In the genomic region with DNA sequence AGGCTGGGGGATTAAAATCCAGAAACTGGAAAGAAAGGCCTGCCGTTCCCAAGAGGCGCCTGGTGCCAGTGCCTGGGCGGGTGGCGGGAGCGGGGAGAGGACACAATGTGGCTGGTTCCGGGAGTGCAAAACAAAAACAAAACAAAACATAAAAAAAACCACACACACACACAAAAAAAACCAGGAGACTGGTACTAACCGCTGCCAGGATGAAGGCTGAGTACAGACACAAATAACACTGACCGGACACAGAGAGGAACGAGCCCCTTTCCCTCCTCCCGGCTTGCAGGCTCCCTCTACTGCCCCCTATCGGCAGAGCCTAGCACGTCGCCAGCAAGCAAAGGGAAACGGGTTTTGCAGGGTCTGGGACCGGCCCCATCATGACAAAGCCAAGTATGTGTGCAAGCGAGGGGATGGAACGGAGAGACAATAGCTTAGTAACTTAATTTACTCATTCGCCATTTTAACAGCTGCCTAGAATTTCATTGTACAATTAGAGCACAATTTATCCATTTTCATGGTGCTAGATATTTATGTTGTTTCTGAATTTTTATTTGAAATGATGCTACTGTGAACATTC, we compare ENCODE assay signal across 8 cellular contexts. TPM values are rescaled to one million over a fixed set of nuclear protein-coding genes. Genes with fewer than 3 reads are reported as not detected.
DNase-seq lines count a peak whose midpoint lies in the region; ATAC-seq, FAIRE-seq and TF ChIP-seq lines count a peak whose summit lies in the region.

No MANE protein-coding gene starts in this region.

- no peaks in the 10 kb centered on the region for H3K9me3 ChIP-seq in keratinocyte (ENCODE audit: control insufficient read depth, low read depth, low read length)

- TF ChIP-seq CTCF in WTC11 (IDR thresholded peaks at IDR 0.05), result peak; percentile 96
- TF ChIP-seq CTCF in keratinocyte (optimal IDR thresholded peaks at IDR 0.05 in 1 of 3, IDR thresholded peaks at IDR 0.05 in 1 of 3, conservative IDR thresholded peaks at IDR 0.05 in 1 of 3; ENCODE audit: extremely low read depth in 1 of 3, insufficient read depth in 2 of 3, low read length in 3 of 3), result peak; percentile 91 to 97 (median 97)

- dilution Hi-C loops in keratinocyte (cut with MboI; ENCODE audit: extremely low pct_ligation_motif_present, low sequenced_read_pairs), result no loop called here

- peak overlapping the region; percentile 23 to 51 (median 29) for H3K4me3 ChIP-seq in keratinocyte (ENCODE audit: control insufficient read depth in 2 of 3, extremely low read depth in 1 of 3, insufficient read depth in 2 of 3, low read depth in 1 of 3, low read length in 3 of 3)

- FAIRE-seq in GM12892 (lab: Jason Lieb, UNC) (peak; percentile 96), keratinocyte (lab: Jason Lieb, UNC) (peak; percentile 13)

- H3K27me3 ChIP-seq in keratinocyte (ENCODE audit: control insufficient read depth, extremely low read depth, insufficient read depth, low read length), result no peaks in the 10 kb centered on the region

- H3K36me3 Mint-ChIP-seq in WTC11, result no peaks in the 10 kb centered on the region

- no peaks in the 10 kb centered on the region for H3K79me2 ChIP-seq in keratinocyte (ENCODE audit: control insufficient read depth, insufficient read depth, low read length)

- peaks cover 5% of the 10 kb centered on the region for H3K4me1 ChIP-seq in keratinocyte (ENCODE audit: control insufficient read depth, extremely low read depth, insufficient read depth, low read length)

- peaks cover 4% of the 10 kb centered on the region for H3K4me1 Mint-ChIP-seq in WTC11

- peak overlapping the region; percentile 70 for H3K4me3 Mint-ChIP-seq in WTC11

- ATAC-seq in HG02852 (IDR thresholded peaks at IDR 0.05; ENCODE audit: unreplicated experiment) (peak; percentile 86), WTC11 (peak; percentile 89), HG03095 (IDR thresholded peaks at IDR 0.05; ENCODE audit: unreplicated experiment) (no peak)

- no peaks in the 10 kb centered on the region for H3K27me3 Mint-ChIP-seq in WTC11 (ENCODE audit: low read depth)

- CTCF ChIA-PET in WTC11 (lab: Charles Lee), result interaction anchor here (0.6 to 2.5 kb wide), 48 partner anchors 9 to 552 kb away, joined by 3 to 69 read pairs (median 4); partner anchors contain the start of genes MRPL57, SKA3 and ZDHHC20

- TF ChIP-seq POLR2A in GM12892 (IDR thresholded peaks at IDR 0.05; ENCODE audit: low read depth, low read length), result no peak

- H4K20me1 ChIP-seq in keratinocyte (ENCODE audit: control insufficient read depth, extremely low read depth, insufficient read depth, low read length), result no peaks in the 10 kb centered on the region

- H3K27ac ChIP-seq in caudate nucleus (ENCODE audit: low read depth, low read length), result peak overlapping the region; percentile 88
- peak overlapping the region; percentile 26 for H3K27ac ChIP-seq in keratinocyte (ENCODE audit: control insufficient read depth, insufficient read depth, low read length)

- H3K9ac ChIP-seq in keratinocyte (ENCODE audit: control insufficient read depth, extremely low read depth, insufficient read depth, low read length), result peak overlapping the region; percentile 61

- no peaks in the 10 kb centered on the region for H3K9me1 ChIP-seq in keratinocyte (ENCODE audit: control insufficient read depth, extremely low read depth, insufficient read depth, low read length)

- peaks cover 2% of the 10 kb centered on the region; the same call in 1 of the 2 replicates for H3K9me3 Mint-ChIP-seq in WTC11

- DNase-seq in GM12892 (ENCODE audit: insufficient read length) (peak; percentile 51), NCI-H2196 (lab: John Stamatoyannopoulos, UW; ENCODE audit: unreplicated experiment) (peak; percentile 78), WTC11 (ENCODE audit: low spot score) (peak; percentile 93), caudate nucleus (lab: John Stamatoyannopoulos, UW) (peak; percentile 14 to 92 (median 73)), keratinocyte (ENCODE audit: low read depth, low spot score) (peak; percentile 63)
- peak; percentile 72 for DNase-seq in stimulated activated CD4-positive, alpha-beta T cell treated with anti-CD3 and anti-CD28 coated beads, Interleukin-12 subunit alpha, Interleukin-12 subunit beta, amount 100 ng/mL, for 4 hours

- peak overlapping the region; percentile 68 for H2AFZ ChIP-seq in keratinocyte (ENCODE audit: control insufficient read depth, low read length)

- peak overlapping the region; percentile 52; the same call in 1 of the 2 replicates for H3K27ac Mint-ChIP-seq in WTC11

- POLR2A ChIA-PET in WTC11 (lab: Charles Lee), result interaction anchor here (0.7 to 0.9 kb wide), 3 partner anchors 179 to 301 kb away, joined by 3 read pairs; partner anchors contain the start of genes MRPL57 and SKA3

- peak overlapping the region; percentile 77 for H3K4me2 ChIP-seq in keratinocyte (ENCODE audit: control insufficient read depth, extremely low read depth, insufficient read depth, low read depth, low read length)

- no peaks in the 10 kb centered on the region for H3K36me3 ChIP-seq in keratinocyte (ENCODE audit: control insufficient read depth in 2 of 2, extremely low read depth in 1 of 2, insufficient read depth in 2 of 2, low read length in 2 of 2)

TF ChIP-seq in WTC11, 78 proteins besides CTCF, POLR2A, EP300 and RAD21 (continues in another document):
- TF ChIP-seq NR1H2 (CRISPR knock-in tag; IDR thresholded peaks at IDR 0.05), result no peak
- TF ChIP-seq HMGXB4 (CRISPR knock-in tag; IDR thresholded peaks at IDR 0.05), result peak; percentile 49; the same call in 1 of the 2 replicates
- TF ChIP-seq ETV6 (CRISPR knock-in tag; IDR thresholded peaks at IDR 0.05), result no peak
- no peak for TF ChIP-seq OVOL2 (CRISPR knock-in tag; IDR thresholded peaks at IDR 0.05; ENCODE audit: borderline replicate concordance)
- TF ChIP-seq, protein P1, sequence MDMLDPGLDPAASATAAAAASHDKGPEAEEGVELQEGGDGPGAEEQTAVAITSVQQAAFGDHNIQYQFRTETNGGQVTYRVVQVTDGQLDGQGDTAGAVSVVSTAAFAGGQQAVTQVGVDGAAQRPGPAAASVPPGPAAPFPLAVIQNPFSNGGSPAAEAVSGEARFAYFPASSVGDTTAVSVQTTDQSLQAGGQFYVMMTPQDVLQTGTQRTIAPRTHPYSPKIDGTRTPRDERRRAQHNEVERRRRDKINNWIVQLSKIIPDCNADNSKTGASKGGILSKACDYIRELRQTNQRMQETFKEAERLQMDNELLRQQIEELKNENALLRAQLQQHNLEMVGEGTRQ (CRISPR knock-in tag; IDR thresholded peaks at IDR 0.05), result no peak
- TF ChIP-seq, protein P2, sequence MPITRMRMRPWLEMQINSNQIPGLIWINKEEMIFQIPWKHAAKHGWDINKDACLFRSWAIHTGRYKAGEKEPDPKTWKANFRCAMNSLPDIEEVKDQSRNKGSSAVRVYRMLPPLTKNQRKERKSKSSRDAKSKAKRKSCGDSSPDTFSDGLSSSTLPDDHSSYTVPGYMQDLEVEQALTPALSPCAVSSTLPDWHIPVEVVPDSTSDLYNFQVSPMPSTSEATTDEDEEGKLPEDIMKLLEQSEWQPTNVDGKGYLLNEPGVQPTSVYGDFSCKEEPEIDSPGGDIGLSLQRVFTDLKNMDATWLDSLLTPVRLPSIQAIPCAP (CRISPR knock-in tag; IDR thresholded peaks at IDR 0.05), result no peak
- TF ChIP-seq JAZF1 (CRISPR knock-in tag; IDR thresholded peaks at IDR 0.05), result no peak
- peak; percentile 36; the same call in 1 of the 2 replicates for TF ChIP-seq ZNF263 (CRISPR knock-in tag; IDR thresholded peaks at IDR 0.05; ENCODE audit: low read depth)
- 0 out of 2 replicates have a peak, but pooled peaks have one; percentile 28 for TF ChIP-seq SP1 (CRISPR knock-in tag; conservative IDR thresholded peaks at IDR 0.05)
- no peak for TF ChIP-seq NR3C1 (CRISPR knock-in tag; conservative IDR thresholded peaks at IDR 0.05; ENCODE audit: low read depth)
- TF ChIP-seq, protein P3, sequence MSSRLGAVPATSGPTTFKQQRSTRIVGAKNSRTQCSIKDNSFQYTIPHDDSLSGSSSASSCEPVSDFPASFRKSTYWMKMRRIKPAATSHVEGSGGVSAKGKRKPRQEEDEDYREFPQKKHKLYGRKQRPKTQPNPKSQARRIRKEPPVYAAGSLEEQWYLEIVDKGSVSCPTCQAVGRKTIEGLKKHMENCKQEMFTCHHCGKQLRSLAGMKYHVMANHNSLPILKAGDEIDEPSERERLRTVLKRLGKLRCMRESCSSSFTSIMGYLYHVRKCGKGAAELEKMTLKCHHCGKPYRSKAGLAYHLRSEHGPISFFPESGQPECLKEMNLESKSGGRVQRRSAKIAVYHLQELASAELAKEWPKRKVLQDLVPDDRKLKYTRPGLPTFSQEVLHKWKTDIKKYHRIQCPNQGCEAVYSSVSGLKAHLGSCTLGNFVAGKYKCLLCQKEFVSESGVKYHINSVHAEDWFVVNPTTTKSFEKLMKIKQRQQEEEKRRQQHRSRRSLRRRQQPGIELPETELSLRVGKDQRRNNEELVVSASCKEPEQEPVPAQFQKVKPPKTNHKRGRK (CRISPR knock-in tag; IDR thresholded peaks at IDR 0.05; ENCODE audit: borderline replicate concordance), result 0 out of 2 replicates have a peak, but pooled peaks have one; percentile 46

RNA-seq across cellular contexts. Expression of gene ZDHHC20, which starts 17.9 kb away (rescaled TPM):
- 28.3 TPM for polyA plus RNA-seq in GM12892 (2012; ENCODE audit: missing spikeins)
- 64.7 to 69.7 TPM (median 65.1 TPM) in 3 replicates for total RNA-seq in WTC11 (2021)
- polyA plus RNA-seq in keratinocyte, result 26.9 to 45.8 TPM (median 27.5 TPM) in 3 replicates
- polyA plus RNA-seq in keratinocyte (2011; ENCODE audit: low read depth), result 36.4 TPM
- polyA plus RNA-seq in keratinocyte (2011; cell fraction: cytosol; rRNA removed), result 14.3 and 32.8 TPM in 2 replicates
- 14.8 and 20.2 TPM in 2 replicates for polyA plus RNA-seq in keratinocyte (2011; cell fraction: nucleus; rRNA removed)
- 13.0 and 32.3 TPM in 2 replicates for polyA plus RNA-seq in keratinocyte (2012; ENCODE audit: low replicate concordance)
- 14.0 to 54.7 TPM (median 34.3 TPM) in 3 replicates for polyA minus RNA-seq in keratinocyte
- polyA minus RNA-seq in keratinocyte (2011; cell fraction: cytosol; rRNA and poly(A)+ RNA removed), result 30.5 TPM
- polyA minus RNA-seq in keratinocyte (2011; cell fraction: nucleus; rRNA and poly(A)+ RNA removed), result 23.4 and 36.6 TPM in 2 replicates
